ENCODE assay signal across 19 cellular contexts in the genomic region with DNA sequence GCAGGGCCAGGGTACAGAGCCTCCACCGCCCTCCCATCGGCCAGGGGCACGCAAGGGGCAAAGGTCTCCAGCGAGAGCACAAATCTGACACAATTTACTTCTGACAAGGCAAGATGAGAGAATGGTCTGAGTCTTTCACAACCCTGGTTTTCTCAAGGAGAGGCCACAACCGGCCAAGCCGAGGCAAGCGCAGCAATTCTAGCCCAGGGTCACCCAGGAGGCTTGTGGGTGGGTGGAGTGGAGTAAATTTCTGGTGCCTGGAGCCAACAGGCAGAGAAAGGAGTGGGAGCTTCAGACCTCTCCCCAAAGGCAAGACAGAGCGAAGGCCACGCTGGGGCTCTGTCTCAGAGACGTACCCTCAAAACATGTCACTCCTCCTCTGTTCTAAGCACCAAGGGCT. TPM values are rescaled to one million over a fixed set of nuclear protein-coding genes. Genes with fewer than 3 reads are reported as not detected.
DNase-seq lines count a peak whose midpoint lies in the region; ATAC-seq, FAIRE-seq and TF ChIP-seq lines count a peak whose summit lies in the region.
"Had no signal": no experiment of that assay in that cellular context is flagged by ENCODE, and none has a peak within 500 bp of the region (broad histone marks: within the 10 kb centered on the region; RNA-seq: fewer than 3 reads in every experiment).

No MANE protein-coding gene starts in this region.

- no peak overlapping the region for H2AFZ ChIP-seq in keratinocyte (ENCODE audit: control insufficient read depth, low read length)

- H3K9me1 ChIP-seq in keratinocyte (ENCODE audit: control insufficient read depth, extremely low read depth, insufficient read depth, low read length): peaks cover 2% of the 10 kb centered on the region

- H3K36me3 ChIP-seq in keratinocyte (ENCODE audit: control insufficient read depth in 2 of 2, extremely low read depth in 1 of 2, insufficient read depth in 2 of 2, low read length in 2 of 2) (peaks cover 5 to 13% of the 10 kb centered on the region in 2 experiments), upper lobe of right lung (peaks cover 49% of the 10 kb centered on the region)

- dilution Hi-C loops in keratinocyte (cut with MboI; ENCODE audit: extremely low pct_ligation_motif_present, low sequenced_read_pairs): no loop called here

- H3K4me1 ChIP-seq in keratinocyte (ENCODE audit: control insufficient read depth, extremely low read depth, insufficient read depth, low read length) (peaks cover 78% of the 10 kb centered on the region), upper lobe of right lung (peaks cover 10% of the 10 kb centered on the region)
- H3K4me1 ChIP-seq: SJSA1 had no signal

- H3K4me3 ChIP-seq in keratinocyte (ENCODE audit: control insufficient read depth in 2 of 3, extremely low read depth in 1 of 3, insufficient read depth in 2 of 3, low read depth in 1 of 3, low read length in 3 of 3) (no peak overlapping the region), upper lobe of right lung (no peak overlapping the region)
- H3K4me3 ChIP-seq: A549, body of pancreas, left ventricle myocardium inferior, SJSA1, tibial artery had no signal

- H3K27ac ChIP-seq in keratinocyte (ENCODE audit: control insufficient read depth, insufficient read depth, low read length) (peak overlapping the region; percentile 78), upper lobe of right lung (no peak overlapping the region)
- H3K27ac ChIP-seq: A549, body of pancreas, SJSA1, tibial artery, WERI-Rb-1 had no signal

- no peaks in the 10 kb centered on the region for H3K9me3 ChIP-seq in keratinocyte (ENCODE audit: control insufficient read depth, low read depth, low read length)
- H3K9me3 ChIP-seq in upper lobe of right lung: no peaks in the 10 kb centered on the region
- H3K9me3 ChIP-seq: A549, body of pancreas, left ventricle myocardium inferior, SJSA1, tibial artery had no signal

- H3K9me3 Mint-ChIP-seq in activated naive CD4-positive, alpha-beta T cell treated with anti-CD3 and anti-CD28 coated beads for 36 hours: no peaks in the 10 kb centered on the region
- no peaks in the 10 kb centered on the region for H3K9me3 Mint-ChIP-seq in activated naive CD4-positive, alpha-beta T cell treated with anti-CD3 and anti-CD28 coated beads, Interleukin-2, amount 50 U/mL, for 72 hours

- TF ChIP-seq CTCF in keratinocyte (optimal IDR thresholded peaks at IDR 0.05 in 1 of 3, IDR thresholded peaks at IDR 0.05 in 1 of 3, conservative IDR thresholded peaks at IDR 0.05 in 1 of 3; ENCODE audit: extremely low read depth in 1 of 3, insufficient read depth in 2 of 3, low read length in 3 of 3): no peak
- TF ChIP-seq CTCF in upper lobe of right lung (IDR thresholded peaks at IDR 0.05): no peak

- H3K27me3 ChIP-seq in keratinocyte (ENCODE audit: control insufficient read depth, extremely low read depth, insufficient read depth, low read length) (no peaks in the 10 kb centered on the region), upper lobe of right lung (no peaks in the 10 kb centered on the region)
- H3K27me3 ChIP-seq: body of pancreas, SJSA1 had no signal

- no peaks in the 10 kb centered on the region for H3K36me3 Mint-ChIP-seq in activated naive CD4-positive, alpha-beta T cell treated with anti-CD3 and anti-CD28 coated beads for 36 hours (ENCODE audit: low read depth)
- no peaks in the 10 kb centered on the region for H3K36me3 Mint-ChIP-seq in activated naive CD4-positive, alpha-beta T cell treated with anti-CD3 and anti-CD28 coated beads, Interleukin-2, amount 50 U/mL, for 72 hours

- H3K79me2 ChIP-seq in keratinocyte (ENCODE audit: control insufficient read depth, insufficient read depth, low read length): no peaks in the 10 kb centered on the region

- H3K4me1 Mint-ChIP-seq in activated naive CD4-positive, alpha-beta T cell treated with anti-CD3 and anti-CD28 coated beads for 36 hours (ENCODE audit: low read depth): peaks cover 19% of the 10 kb centered on the region

- peak overlapping the region; percentile 56 for H3K9ac ChIP-seq in keratinocyte (ENCODE audit: control insufficient read depth, extremely low read depth, insufficient read depth, low read length)

- no peaks in the 10 kb centered on the region for H3K27me3 Mint-ChIP-seq in activated naive CD4-positive, alpha-beta T cell treated with anti-CD3 and anti-CD28 coated beads for 36 hours (ENCODE audit: low read depth)

- no peak for FAIRE-seq in keratinocyte (lab: Jason Lieb, UNC)
- no peak for FAIRE-seq in frontal cortex (lab: Jason Lieb, UNC)
- FAIRE-seq: A549 had no signal

- CTCF ChIA-PET in activated naive CD4-positive, alpha-beta T cell treated with anti-CD3 and anti-CD28 coated beads for 36 hours (lab: Charles Lee): interaction anchor here (1.8 kb wide), 1 partner anchor 75 kb away, joined by 7 read pairs; no protein-coding TSS in a partner anchor

- peak overlapping the region; percentile 0 for H3K27ac Mint-ChIP-seq in activated naive CD4-positive, alpha-beta T cell treated with anti-CD3 and anti-CD28 coated beads for 36 hours
- peak overlapping the region; percentile 81 for H3K27ac Mint-ChIP-seq in activated naive CD4-positive, alpha-beta T cell treated with anti-CD3 and anti-CD28 coated beads, Interleukin-2, amount 50 U/mL, for 72 hours

- no peak for DNase-seq in activated naive CD4-positive, alpha-beta T cell treated with anti-CD3 and anti-CD28 coated beads for 36 hours
- no peak for DNase-seq in activated naive CD4-positive, alpha-beta T cell (lab: John Stamatoyannopoulos, UW)
- no peak for DNase-seq in activated naive CD4-positive, alpha-beta T cell treated with anti-CD3 and anti-CD28 coated beads, Interleukin-2, amount 50 U/mL, for 72 hours (ENCODE audit: low spot score in 2 of 2)
- DNase-seq in keratinocyte (ENCODE audit: low read depth, low spot score): no peak
- DNase-seq in upper lobe of right lung: peak; percentile 54
- no peak for DNase-seq in frontal cortex (ENCODE audit: low spot score in 2 of 2)
- DNase-seq: activated T-cell treated with anti-CD3 and anti-CD28 coated beads, Interleukin-2, amount 50 U/mL, for 1 hour; body of pancreas; DMS 273 treated with DMSO at 0.1 percent for 48 hours; KBM-7; left ventricle myocardium inferior; NCI-H1694 treated with DMSO at 0.1 percent for 48 hours; NCI-H82; WERI-Rb-1 had no signal

- H3K4me3 Mint-ChIP-seq in activated naive CD4-positive, alpha-beta T cell treated with anti-CD3 and anti-CD28 coated beads for 36 hours: no peak overlapping the region

- ATAC-seq in activated naive CD4-positive, alpha-beta T cell treated with anti-CD3 and anti-CD28 coated beads, Interleukin-2, amount 50 U/mL, for 72 hours: no peak
- ATAC-seq in upper lobe of right lung: no peak
- ATAC-seq in HG03521 (IDR thresholded peaks at IDR 0.05; ENCODE audit: unreplicated experiment): no peak
- ATAC-seq in SK-N-SH treated with all-trans-retinoic acid at 6 μM for 48 hours: no peak
- ATAC-seq: A549, body of pancreas had no signal

- H3K4me2 ChIP-seq in keratinocyte (ENCODE audit: control insufficient read depth, extremely low read depth, insufficient read depth, low read depth, low read length): peak overlapping the region; percentile 53
- H3K4me2 ChIP-seq: A549 had no signal

- intact Hi-C loops in activated naive CD4-positive, alpha-beta T cell treated with anti-CD3 and anti-CD28 coated beads for 36 hours (cut with micrococcal nuclease): no loop called here
- intact Hi-C loops in upper lobe of right lung (cut with DNase I): no loop called here

- H4K20me1 ChIP-seq in keratinocyte (ENCODE audit: control insufficient read depth, extremely low read depth, insufficient read depth, low read length): no peaks in the 10 kb centered on the region

RNA-seq across cellular contexts. Expression of a gene that starts 9.3 kb away (rescaled TPM):
- total RNA-seq in activated naive CD4-positive, alpha-beta T cell treated with anti-CD3 and anti-CD28 coated beads for 36 hours: under 1 TPM; 0.48 to 0.52 TPM
- 1 to 10 TPM in 1 of 2 donors, under 1 TPM in 1; 0.62 to 1.1 TPM for total RNA-seq in activated naive CD4-positive, alpha-beta T cell treated with anti-CD3 and anti-CD28 coated beads, Interleukin-2, amount 50 U/mL, for 72 hours
- 7.1 to 29.9 TPM (median 11.1 TPM) in 3 replicates for polyA plus RNA-seq in keratinocyte
- polyA plus RNA-seq in keratinocyte (2011; ENCODE audit: low read depth): 1.5 TPM
- 5.0 and 13.1 TPM in 2 replicates for polyA plus RNA-seq in keratinocyte (2011; cell fraction: cytosol; rRNA removed)
- 16.6 and 26.6 TPM in 2 replicates for polyA plus RNA-seq in keratinocyte (2011; cell fraction: nucleus; rRNA removed)
- polyA plus RNA-seq in keratinocyte (2012; ENCODE audit: low replicate concordance): 5.6 and 30.7 TPM in 2 replicates
- polyA minus RNA-seq in keratinocyte: 5.9 to 53.5 TPM (median 6.1 TPM) in 3 replicates
- 12.1 TPM for polyA minus RNA-seq in keratinocyte (2011; cell fraction: cytosol; rRNA and poly(A)+ RNA removed)
- polyA minus RNA-seq in keratinocyte (2011; cell fraction: nucleus; rRNA and poly(A)+ RNA removed): 4.4 and 6.1 TPM in 2 replicates
- total RNA-seq in upper lobe of right lung (6.0 TPM), frontal cortex (0.41 TPM)
- total RNA-seq: left ventricle myocardium inferior, SJSA1 had no signal

RNA-seq across cellular contexts. Expression of a gene that starts 14.1 kb away (rescaled TPM):
- 10 to 100 TPM; 28.6 to 32.5 TPM for total RNA-seq in activated naive CD4-positive, alpha-beta T cell treated with anti-CD3 and anti-CD28 coated beads for 36 hours
- 10 to 100 TPM; 33.9 to 39.4 TPM for total RNA-seq in activated naive CD4-positive, alpha-beta T cell treated with anti-CD3 and anti-CD28 coated beads, Interleukin-2, amount 50 U/mL, for 72 hours
- polyA plus RNA-seq in keratinocyte: 16.7 to 25.1 TPM (median 17.2 TPM) in 3 replicates
- polyA plus RNA-seq in keratinocyte (2011; ENCODE audit: low read depth): 15.4 TPM
- polyA plus RNA-seq in keratinocyte (2011; cell fraction: cytosol; rRNA removed): 9.5 and 22.0 TPM in 2 replicates
- 30.3 and 31.9 TPM in 2 replicates for polyA plus RNA-seq in keratinocyte (2011; cell fraction: nucleus; rRNA removed)
- 16.7 and 24.5 TPM in 2 replicates for polyA plus RNA-seq in keratinocyte (2012; ENCODE audit: low replicate concordance)
- polyA minus RNA-seq in keratinocyte: 12.8 to 14.6 TPM (median 13.0 TPM) in 3 replicates
- polyA minus RNA-seq in keratinocyte (2011; cell fraction: cytosol; rRNA and poly(A)+ RNA removed): 24.2 TPM
- polyA minus RNA-seq in keratinocyte (2011; cell fraction: nucleus; rRNA and poly(A)+ RNA removed): 20.4 and 26.9 TPM in 2 replicates
- total RNA-seq in upper lobe of right lung (27.6 TPM), frontal cortex (25.3 TPM)

RNA-seq across cellular contexts. Expression of a gene that starts 24.7 kb away (rescaled TPM):
- total RNA-seq in activated naive CD4-positive, alpha-beta T cell treated with anti-CD3 and anti-CD28 coated beads for 36 hours: under 1 TPM; 0.32 to 0.76 TPM
- under 1 TPM; 0.64 to 0.91 TPM for total RNA-seq in activated naive CD4-positive, alpha-beta T cell treated with anti-CD3 and anti-CD28 coated beads, Interleukin-2, amount 50 U/mL, for 72 hours
- 0.25 to 0.32 TPM in 2 of 3 replicates, not detected in the other for polyA plus RNA-seq in keratinocyte
- polyA plus RNA-seq in keratinocyte (2011; ENCODE audit: low read depth): not detected
- polyA plus RNA-seq in keratinocyte (2011; cell fraction: cytosol; rRNA removed): 0.22 TPM in 1 of 2 replicates, not detected in the other
- 1.4 and 1.9 TPM in 2 replicates for polyA plus RNA-seq in keratinocyte (2011; cell fraction: nucleus; rRNA removed)
- polyA plus RNA-seq in keratinocyte (2012; ENCODE audit: low replicate concordance): not detected in 2 replicates
- polyA minus RNA-seq in keratinocyte: 1.0 to 3.9 TPM (median 1.6 TPM) in 3 replicates
- not detected for polyA minus RNA-seq in keratinocyte (2011; cell fraction: cytosol; rRNA and poly(A)+ RNA removed)
- 4.8 and 5.0 TPM in 2 replicates for polyA minus RNA-seq in keratinocyte (2011; cell fraction: nucleus; rRNA and poly(A)+ RNA removed)
- total RNA-seq in upper lobe of right lung (0.75 TPM), frontal cortex (1.2 TPM)
- total RNA-seq: left ventricle myocardium inferior had no signal

RNA-seq across cellular contexts. Expression of a gene that starts 46.3 kb away (rescaled TPM):
- under 1 TPM; 0.22 to 0.57 TPM for total RNA-seq in activated naive CD4-positive, alpha-beta T cell treated with anti-CD3 and anti-CD28 coated beads for 36 hours
- under 1 TPM; 0.23 to 0.57 TPM for total RNA-seq in activated naive CD4-positive, alpha-beta T cell treated with anti-CD3 and anti-CD28 coated beads, Interleukin-2, amount 50 U/mL, for 72 hours
- polyA plus RNA-seq in keratinocyte: 0.51 to 0.95 TPM (median 0.83 TPM) in 3 replicates
- 0.24 TPM for polyA plus RNA-seq in keratinocyte (2011; ENCODE audit: low read depth)
- 0.66 and 1.4 TPM in 2 replicates for polyA plus RNA-seq in keratinocyte (2011; cell fraction: cytosol; rRNA removed)
- 0.62 and 0.89 TPM in 2 replicates for polyA plus RNA-seq in keratinocyte (2011; cell fraction: nucleus; rRNA removed)
- 0.44 and 0.94 TPM in 2 replicates for polyA plus RNA-seq in keratinocyte (2012; ENCODE audit: low replicate concordance)
- 0.67 to 0.92 TPM (median 0.69 TPM) in 3 replicates for polyA minus RNA-seq in keratinocyte
- 4.2 TPM for polyA minus RNA-seq in keratinocyte (2011; cell fraction: cytosol; rRNA and poly(A)+ RNA removed)
- 0.53 and 1.1 TPM in 2 replicates for polyA minus RNA-seq in keratinocyte (2011; cell fraction: nucleus; rRNA and poly(A)+ RNA removed)
- 6.4 TPM for total RNA-seq in upper lobe of right lung
- total RNA-seq in frontal cortex: 88.9 TPM
